8 cellular contexts compared by ENCODE assay signal in genomic region chr16:15888072-15888976, GRCh38. TPM values are rescaled to one million over a fixed set of nuclear protein-coding genes. Genes with fewer than 3 reads are reported as not detected.
DNase-seq lines count a peak whose midpoint lies in the region; ATAC-seq and TF ChIP-seq lines count a peak whose summit lies in the region.

Gene CEP20, minus strand, starts transcription at chr16:15888603. Its CDS starts 18 bp downstream, at chr16:15888585.

- peaks cover 7% of the 10 kb centered on the region for H3K9me1 ChIP-seq in IMR-90 (ENCODE audit: insufficient read depth, low read length)

- TF ChIP-seq RAD21 in IMR-90 (IDR thresholded peaks at IDR 0.05; ENCODE audit: low read length): no peak; the same call in 1 of the 2 replicates

- dilution Hi-C loops in IMR-90 (cut with HindIII; ENCODE audit: low sequenced_read_pairs, unreplicated experiment): no loop called here

- peak within 1 kb of the TSS; percentile 95 for H2AK5ac ChIP-seq in IMR-90 (ENCODE audit: low read depth, low read length)

- peak within 1 kb of the TSS; percentile 96 to 97 for H4K8ac ChIP-seq in IMR-90 (ENCODE audit: low read depth in 2 of 2, low read length in 2 of 2)

- H3K36me3 ChIP-seq in IMR-90 (ENCODE audit: control insufficient read depth, insufficient read depth, low read length): peaks cover 1% of the 10 kb centered on the region

- H4K91ac ChIP-seq in IMR-90 (ENCODE audit: insufficient read depth, low read depth, low read length): peak within 1 kb of the TSS; percentile 92

- in situ Hi-C loops in IMR-90 (cut with MboI; ENCODE audit: low sequenced_read_pairs): loop anchor here (25.0 kb wide), 1 partner anchor 124 kb away; no protein-coding TSS in a partner anchor

- peaks cover 14% of the 10 kb centered on the region for H3K4me1 ChIP-seq in IMR-90 (ENCODE audit: control insufficient read depth, insufficient read depth, low read length)

- peak within 1 kb of the TSS; percentile 93 for H3K14ac ChIP-seq in IMR-90 (replicated peaks; ENCODE audit: low read depth, low read length)

- H3K4me3 ChIP-seq in IMR-90 (ENCODE audit: insufficient read depth, low read depth, low read length) (peak within 1 kb of the TSS; percentile 70), epithelial cell of esophagus (ENCODE audit: low read length) (peak within 1 kb of the TSS; percentile 70)

- peak within 1 kb of the TSS; percentile 74 for H2BK20ac ChIP-seq in IMR-90 (ENCODE audit: low read depth, low read length)

- H3K27ac ChIP-seq in IMR-90 (ENCODE audit: insufficient read depth, low read length): peak within 1 kb of the TSS; percentile 84

- peak within 1 kb of the TSS; percentile 96 for H3K4ac ChIP-seq in IMR-90 (ENCODE audit: low read depth, low read length)

- CTCF ChIA-PET in IMR-90 (lab: Yijun Ruan, JAX): interaction anchor here (0.7 to 0.9 kb wide), 2 partner anchors 145 to 192 kb away, joined by 3 to 4 read pairs; no protein-coding TSS in a partner anchor

- peak within 1 kb of the TSS; percentile 94 for H2AFZ ChIP-seq in IMR-90 (replicated peaks; ENCODE audit: low read length, poor library complexity)

- H3K18ac ChIP-seq in IMR-90 (ENCODE audit: low read depth, low read length): peak within 1 kb of the TSS; percentile 53

- peak within 1 kb of the TSS; percentile 85 for H2BK120ac ChIP-seq in IMR-90 (ENCODE audit: low read depth, low read length)

- TF ChIP-seq CTCF in IMR-90 (conservative IDR thresholded peaks at IDR 0.05; ENCODE audit: low read depth, low read length) (0 out of 2 replicates have a peak, but pooled peaks have one; percentile 7), epithelial cell of esophagus (IDR thresholded peaks at IDR 0.05; ENCODE audit: insufficient read depth, low read depth, low read length, missing control alignments) (peak; percentile 20)

- no peaks in the 10 kb centered on the region for H3K9me3 ChIP-seq in IMR-90 (ENCODE audit: control insufficient read depth, insufficient read depth, low read length)

- H3K4me2 ChIP-seq in IMR-90 (ENCODE audit: low read depth, low read length): peak within 1 kb of the TSS; percentile 40

- H3K56ac ChIP-seq in IMR-90 (ENCODE audit: extremely low read depth, insufficient read depth, low read length): peak within 1 kb of the TSS; percentile 88

- peak; percentile 92 for TF ChIP-seq POLR2A in IMR-90 (IDR thresholded peaks at IDR 0.05; ENCODE audit: low read depth, low read length)

- intact Hi-C loops in IMR-90 (cut with micrococcal nuclease): no loop called here

- H4K20me1 ChIP-seq in IMR-90 (ENCODE audit: insufficient read depth, low read length): no peaks in the 10 kb centered on the region; the same call in 1 of the 2 replicates

- ATAC-seq in GM21528 (IDR thresholded peaks at IDR 0.05; ENCODE audit: low FRiP score, unreplicated experiment): peak; percentile 96
- peak; percentile 98 for ATAC-seq in IMR-90 (ENCODE audit: low read depth)

- WGBS in IMR-90 (ENCODE audit: extremely low coverage in 2 of 2, insufficient read length in 1 of 2), 2 experiments: 0% methylated on average over 9 of the region's 41 CpGs; no CpG with 5 or more reads in 1 of the 2 experiments

- no peaks in the 10 kb centered on the region for H3K27me3 ChIP-seq in IMR-90 (ENCODE audit: control insufficient read depth, insufficient read depth, low read length)

- TSS peak; percentile 73 for BruUV-seq in IMR-90 (replicated peaks; lab: Mats Ljungman, UMichigan)

- H2AK9ac ChIP-seq in IMR-90 (replicated peaks; ENCODE audit: low read depth, low read length, poor library complexity): peak within 1 kb of the TSS; percentile 99

- H2BK15ac ChIP-seq in IMR-90 (ENCODE audit: low read depth, low read length): peak within 1 kb of the TSS; percentile 85; the same call in 2 of the 3 replicates

- peak within 1 kb of the TSS; percentile 85 for H2BK5ac ChIP-seq in IMR-90 (ENCODE audit: low read depth, low read length, poor library complexity, severe bottlenecking)

- DNase-seq in DMS114 treated with DMSO at 0.1 percent for 48 hours (lab: John Stamatoyannopoulos, UW; ENCODE audit: unreplicated experiment) (peak; percentile 95), IMR-90 (peak; percentile 98), OCI-M1 (lab: John Stamatoyannopoulos, UW) (peak; percentile 99), activated T-cell treated with anti-CD3 and anti-CD28 coated beads for 24 hours (ENCODE audit: low read depth) (peak; percentile 100), epithelial cell of esophagus (ENCODE audit: low read depth) (peak; percentile 100), mucosa of gallbladder (ENCODE audit: low spot score) (peak; percentile 100)
- peak; percentile 100 for DNase-seq in stimulated activated CD8-positive, alpha-beta memory T cell treated with anti-CD3 and anti-CD28 coated beads, Interleukin-4, amount 100 ng/mL, for 4 hours (ENCODE audit: low read depth in 2 of 2, low spot score in 1 of 2)

- H3K79me1 ChIP-seq in IMR-90 (ENCODE audit: low read depth in 1 of 2, low read length in 2 of 2): peaks cover 15 to 50% of the 10 kb centered on the region in 2 experiments

- POLR2A ChIA-PET in IMR-90 (lab: Charles Lee; ENCODE audit: unreplicated experiment): interaction anchor here (0.8 to 1.3 kb wide), 3 partner anchors 9 to 62 kb away, joined by 3 to 4 read pairs (median 4); no protein-coding TSS in a partner anchor

- peak within 1 kb of the TSS; percentile 86 for H3K9ac ChIP-seq in IMR-90 (ENCODE audit: low read depth, low read length)

- peak within 1 kb of the TSS; percentile 53 for H4K5ac ChIP-seq in IMR-90 (ENCODE audit: low read depth, low read length)

- H3K23ac ChIP-seq in IMR-90 (ENCODE audit: low read depth, low read length): peak within 1 kb of the TSS; percentile 89

TF ChIP-seq in IMR-90, 13 proteins besides CTCF, POLR2A, EP300 and RAD21:
- TF ChIP-seq RCOR1 (IDR thresholded peaks at IDR 0.05; ENCODE audit: insufficient replicate concordance, low read length): peak; percentile 38
- peak; percentile 97 for TF ChIP-seq CEBPB (IDR thresholded peaks at IDR 0.05; ENCODE audit: low read depth, low read length)
- no peak for TF ChIP-seq FOS (IDR thresholded peaks at IDR 0.05; ENCODE audit: low read depth, low read length)
- no peak for TF ChIP-seq BHLHE40 (IDR thresholded peaks at IDR 0.05; ENCODE audit: low read depth, low read length)
- TF ChIP-seq MAZ (IDR thresholded peaks at IDR 0.05; ENCODE audit: borderline replicate concordance, low read depth, low read length): no peak
- TF ChIP-seq NFE2L2 (IDR thresholded peaks at IDR 0.05; ENCODE audit: low read depth, low read length): no peak
- TF ChIP-seq USF2 (IDR thresholded peaks at IDR 0.05; ENCODE audit: low read depth, low read length): 0 out of 2 replicates have a peak, but pooled peaks have one; percentile 6
- no peak for TF ChIP-seq MAFK (IDR thresholded peaks at IDR 0.05; ENCODE audit: low read depth, low read length)
- TF ChIP-seq MXI1 (IDR thresholded peaks at IDR 0.05; ENCODE audit: borderline replicate concordance, low read depth, low read length): peak; percentile 62; the same call in 1 of the 2 replicates
- no peak for TF ChIP-seq RFX5 (IDR thresholded peaks at IDR 0.05; ENCODE audit: low read depth, low read length)

RNA-seq across cellular contexts. Expression of gene CEP20, which starts in this region (rescaled TPM):
- total RNA-seq in IMR-90 (2012; rRNA removed) (40.1 and 61.9 TPM in 2 replicates), mucosa of gallbladder (21.2 TPM)
- 19.8 and 28.8 TPM in 2 replicates for polyA plus RNA-seq in IMR-90 (2012; rRNA removed)
- 4.6 and 6.5 TPM in 2 replicates for polyA plus RNA-seq in IMR-90 (2012; cell fraction: cytosol; rRNA removed)
- polyA plus RNA-seq in IMR-90 (2012; cell fraction: nucleus; rRNA removed; ENCODE audit: low replicate concordance): 1.9 and 10.9 TPM in 2 replicates

Comparison
In these comparisons a context has a peak if more than half of its experiments do, and no peak if none do; other contexts are left out.
1. Peak in every context shown above with its lines: DNase-seq, ATAC-seq, H3K4me3 ChIP-seq and H3K27ac ChIP-seq.